10 cellular contexts compared by ENCODE assay signal in the genomic region with DNA sequence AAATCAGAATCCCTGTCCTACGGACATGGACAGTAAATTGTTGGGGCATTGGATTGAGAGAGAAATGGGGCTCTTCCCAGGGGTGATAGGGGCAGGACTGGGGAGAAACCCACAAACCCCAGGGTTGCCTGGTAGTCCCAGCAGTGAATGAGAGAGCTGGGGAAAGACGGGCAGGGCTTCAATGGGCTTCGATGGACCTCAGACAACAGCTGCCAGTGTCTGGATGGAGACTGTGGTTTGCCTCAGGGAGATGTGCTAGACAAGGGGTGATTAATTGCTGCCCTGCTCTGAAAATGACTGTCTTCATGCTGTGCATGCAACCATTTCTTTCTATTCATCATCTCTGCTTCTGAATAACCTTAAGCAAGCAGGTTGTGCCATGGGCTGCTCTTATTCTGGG. TPM values are rescaled to one million over a fixed set of nuclear protein-coding genes. Genes with fewer than 3 reads are reported as not detected.
A peak's percentile ranks its signal among the peaks of the same experiment; 100 is the strongest.
DNase-seq lines count a peak whose midpoint lies in the region; ATAC-seq and TF ChIP-seq lines count a peak whose summit lies in the region.
"Had no signal": no experiment of that assay in that cellular context is flagged by ENCODE, and none has a peak within 500 bp of the region (broad histone marks: within the 10 kb centered on the region; RNA-seq: fewer than 3 reads in every experiment).

No MANE protein-coding gene starts in this region.

- peak; percentile 49 for DNase-seq in Daoy (ENCODE audit: low read depth)
- peak; percentile 59 for DNase-seq in activated CD8-positive, alpha-beta T cell treated with anti-CD3 and anti-CD28 coated beads for 36 hours
- no peak for DNase-seq in AG08395 (ENCODE audit: low spot score)
- DNase-seq in SHP77 treated with DMSO at 0.1 percent for 48 hours (lab: John Stamatoyannopoulos, UW), result no peak
- no peak for DNase-seq in cerebellum (ENCODE audit: low spot score)
- DNase-seq: NCI-H2171 treated with DMSO at 0.1 percent for 48 hours had no signal

- no peak overlapping the region for H3K4me3 Mint-ChIP-seq in activated CD8-positive, alpha-beta T cell treated with anti-CD3 and anti-CD28 coated beads for 36 hours
- H3K4me3 Mint-ChIP-seq: mesothelial cell of epicardium had no signal

- CTCF ChIA-PET in activated CD8-positive, alpha-beta T cell treated with anti-CD3 and anti-CD28 coated beads for 36 hours (lab: Charles Lee), result interaction anchor here (0.9 to 2.0 kb wide), 3 partner anchors 9 to 140 kb away, joined by 3 to 6 read pairs (median 4); no protein-coding TSS in a partner anchor

- peaks cover 14% of the 10 kb centered on the region for H3K27me3 Mint-ChIP-seq in activated CD8-positive, alpha-beta T cell treated with anti-CD3 and anti-CD28 coated beads for 36 hours

- POLR2A ChIA-PET in activated CD8-positive, alpha-beta T cell treated with anti-CD3 and anti-CD28 coated beads for 36 hours (lab: Charles Lee), result interaction anchor here (0.6 to 3.4 kb wide), 3 partner anchors 8 to 1790 kb away, joined by 3 to 29 read pairs (median 3); no protein-coding TSS in a partner anchor

- H3K27ac Mint-ChIP-seq in activated CD8-positive, alpha-beta T cell treated with anti-CD3 and anti-CD28 coated beads for 36 hours, result no peak overlapping the region
- H3K27ac Mint-ChIP-seq: mesothelial cell of epicardium had no signal

- H3K4me1 Mint-ChIP-seq in activated CD8-positive, alpha-beta T cell treated with anti-CD3 and anti-CD28 coated beads for 36 hours (ENCODE audit: low read depth), result peaks cover 29% of the 10 kb centered on the region

- no peaks in the 10 kb centered on the region for H3K9me3 Mint-ChIP-seq in activated CD8-positive, alpha-beta T cell treated with anti-CD3 and anti-CD28 coated beads for 36 hours
- H3K9me3 Mint-ChIP-seq: mesothelial cell of epicardium had no signal

- TF ChIP-seq CTCF in activated CD8-positive, alpha-beta T cell treated with anti-CD3 and anti-CD28 coated beads for 36 hours (IDR thresholded peaks at IDR 0.05), result no peak

- intact Hi-C loops in activated CD8-positive, alpha-beta T cell treated with anti-CD3 and anti-CD28 coated beads for 36 hours (cut with micrococcal nuclease), result no loop called here

- ATAC-seq in GM18868 (IDR thresholded peaks at IDR 0.05; ENCODE audit: unreplicated experiment) (peak; percentile 62), HG03060 (IDR thresholded peaks at IDR 0.05; ENCODE audit: low read depth, unreplicated experiment) (peak; percentile 73), HG03571 (IDR thresholded peaks at IDR 0.05; ENCODE audit: unreplicated experiment) (no peak)
- ATAC-seq in activated CD8-positive, alpha-beta T cell treated with anti-CD3 and anti-CD28 coated beads for 36 hours, result peak; percentile 58

- H3K36me3 Mint-ChIP-seq in activated CD8-positive, alpha-beta T cell treated with anti-CD3 and anti-CD28 coated beads for 36 hours (ENCODE audit: low read depth), result no peaks in the 10 kb centered on the region
- H3K36me3 Mint-ChIP-seq: mesothelial cell of epicardium had no signal

RNA-seq across cellular contexts. Expression of a gene that starts 7.4 kb away (rescaled TPM):
- not detected in 2 replicates for total RNA-seq in Daoy (2014; rRNA removed; shearing (Covaris generic))
- total RNA-seq in activated CD8-positive, alpha-beta T cell treated with anti-CD3 and anti-CD28 coated beads for 36 hours, result under 1 TPM; 0.29 to 0.34 TPM
- total RNA-seq in cerebellum, result not detected

RNA-seq across cellular contexts. Expression of a gene that starts 14.5 kb away (rescaled TPM):
- 7.3 and 7.5 TPM in 2 replicates for total RNA-seq in Daoy (2014; rRNA removed; shearing (Covaris generic))
- not detected for total RNA-seq in activated CD8-positive, alpha-beta T cell treated with anti-CD3 and anti-CD28 coated beads for 36 hours
- total RNA-seq in cerebellum, result 2.2 TPM

Comparison
In these comparisons a context has a peak if more than half of its experiments do, and no peak if none do; other contexts are left out.
1. DNase-seq: peak in Daoy (single experiment) and activated CD8-positive, alpha-beta T cell treated with anti-CD3 and anti-CD28 coated beads for 36 hours (single experiment); none in AG08395 (single experiment), SHP77 treated with DMSO at 0.1 percent for 48 hours (single experiment) and cerebellum (single experiment).